ENCODE assay signal across 1 cellular context in the genomic region with DNA sequence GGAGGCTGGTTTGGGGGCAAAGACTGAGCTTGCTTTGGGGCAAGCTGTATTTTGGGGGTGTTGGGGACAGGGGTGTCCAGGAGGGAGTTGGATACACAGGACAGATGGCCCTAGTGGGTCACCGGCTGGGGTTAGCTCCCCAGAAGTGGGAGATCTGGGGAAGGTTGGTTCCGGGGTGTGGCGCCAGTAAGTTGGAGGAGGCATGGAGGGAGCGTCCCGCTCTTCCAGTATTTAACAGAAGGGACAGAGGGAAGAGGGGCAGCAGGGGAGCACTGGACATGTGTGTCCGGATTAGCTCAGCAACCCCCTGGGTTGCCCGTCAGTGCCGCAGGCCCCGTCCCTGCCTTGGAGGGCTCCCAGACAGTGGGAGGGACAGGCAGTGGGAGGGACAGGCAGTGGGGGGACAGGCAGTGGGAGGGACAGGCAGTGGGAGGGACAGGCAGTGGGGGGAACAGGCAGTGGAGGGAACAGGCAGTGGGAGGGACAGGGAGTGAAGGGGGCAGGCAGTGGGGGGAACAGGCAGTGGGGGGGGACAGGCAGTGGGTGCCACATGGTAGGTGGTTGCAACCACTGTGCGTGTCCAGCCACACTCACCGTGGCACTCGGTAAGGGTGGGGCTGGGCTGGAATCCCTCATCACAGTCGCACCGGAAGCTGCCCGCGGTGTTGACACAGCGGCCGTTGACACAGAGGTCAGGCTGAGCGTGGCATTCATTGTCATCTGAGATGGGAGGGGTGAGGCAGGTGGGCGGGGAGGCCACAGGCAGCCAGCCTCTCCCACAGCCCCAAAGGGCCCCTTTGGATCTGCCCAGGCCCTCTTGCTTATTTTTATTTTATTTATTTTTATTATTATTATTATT.
TF ChIP-seq lines count a peak whose summit lies in the region.

No MANE protein-coding gene starts in this region.

TF ChIP-seq in GM23338, 12 proteins besides CTCF, POLR2A, EP300 and RAD21 (continued from another document):
- TF ChIP-seq, protein P1, sequence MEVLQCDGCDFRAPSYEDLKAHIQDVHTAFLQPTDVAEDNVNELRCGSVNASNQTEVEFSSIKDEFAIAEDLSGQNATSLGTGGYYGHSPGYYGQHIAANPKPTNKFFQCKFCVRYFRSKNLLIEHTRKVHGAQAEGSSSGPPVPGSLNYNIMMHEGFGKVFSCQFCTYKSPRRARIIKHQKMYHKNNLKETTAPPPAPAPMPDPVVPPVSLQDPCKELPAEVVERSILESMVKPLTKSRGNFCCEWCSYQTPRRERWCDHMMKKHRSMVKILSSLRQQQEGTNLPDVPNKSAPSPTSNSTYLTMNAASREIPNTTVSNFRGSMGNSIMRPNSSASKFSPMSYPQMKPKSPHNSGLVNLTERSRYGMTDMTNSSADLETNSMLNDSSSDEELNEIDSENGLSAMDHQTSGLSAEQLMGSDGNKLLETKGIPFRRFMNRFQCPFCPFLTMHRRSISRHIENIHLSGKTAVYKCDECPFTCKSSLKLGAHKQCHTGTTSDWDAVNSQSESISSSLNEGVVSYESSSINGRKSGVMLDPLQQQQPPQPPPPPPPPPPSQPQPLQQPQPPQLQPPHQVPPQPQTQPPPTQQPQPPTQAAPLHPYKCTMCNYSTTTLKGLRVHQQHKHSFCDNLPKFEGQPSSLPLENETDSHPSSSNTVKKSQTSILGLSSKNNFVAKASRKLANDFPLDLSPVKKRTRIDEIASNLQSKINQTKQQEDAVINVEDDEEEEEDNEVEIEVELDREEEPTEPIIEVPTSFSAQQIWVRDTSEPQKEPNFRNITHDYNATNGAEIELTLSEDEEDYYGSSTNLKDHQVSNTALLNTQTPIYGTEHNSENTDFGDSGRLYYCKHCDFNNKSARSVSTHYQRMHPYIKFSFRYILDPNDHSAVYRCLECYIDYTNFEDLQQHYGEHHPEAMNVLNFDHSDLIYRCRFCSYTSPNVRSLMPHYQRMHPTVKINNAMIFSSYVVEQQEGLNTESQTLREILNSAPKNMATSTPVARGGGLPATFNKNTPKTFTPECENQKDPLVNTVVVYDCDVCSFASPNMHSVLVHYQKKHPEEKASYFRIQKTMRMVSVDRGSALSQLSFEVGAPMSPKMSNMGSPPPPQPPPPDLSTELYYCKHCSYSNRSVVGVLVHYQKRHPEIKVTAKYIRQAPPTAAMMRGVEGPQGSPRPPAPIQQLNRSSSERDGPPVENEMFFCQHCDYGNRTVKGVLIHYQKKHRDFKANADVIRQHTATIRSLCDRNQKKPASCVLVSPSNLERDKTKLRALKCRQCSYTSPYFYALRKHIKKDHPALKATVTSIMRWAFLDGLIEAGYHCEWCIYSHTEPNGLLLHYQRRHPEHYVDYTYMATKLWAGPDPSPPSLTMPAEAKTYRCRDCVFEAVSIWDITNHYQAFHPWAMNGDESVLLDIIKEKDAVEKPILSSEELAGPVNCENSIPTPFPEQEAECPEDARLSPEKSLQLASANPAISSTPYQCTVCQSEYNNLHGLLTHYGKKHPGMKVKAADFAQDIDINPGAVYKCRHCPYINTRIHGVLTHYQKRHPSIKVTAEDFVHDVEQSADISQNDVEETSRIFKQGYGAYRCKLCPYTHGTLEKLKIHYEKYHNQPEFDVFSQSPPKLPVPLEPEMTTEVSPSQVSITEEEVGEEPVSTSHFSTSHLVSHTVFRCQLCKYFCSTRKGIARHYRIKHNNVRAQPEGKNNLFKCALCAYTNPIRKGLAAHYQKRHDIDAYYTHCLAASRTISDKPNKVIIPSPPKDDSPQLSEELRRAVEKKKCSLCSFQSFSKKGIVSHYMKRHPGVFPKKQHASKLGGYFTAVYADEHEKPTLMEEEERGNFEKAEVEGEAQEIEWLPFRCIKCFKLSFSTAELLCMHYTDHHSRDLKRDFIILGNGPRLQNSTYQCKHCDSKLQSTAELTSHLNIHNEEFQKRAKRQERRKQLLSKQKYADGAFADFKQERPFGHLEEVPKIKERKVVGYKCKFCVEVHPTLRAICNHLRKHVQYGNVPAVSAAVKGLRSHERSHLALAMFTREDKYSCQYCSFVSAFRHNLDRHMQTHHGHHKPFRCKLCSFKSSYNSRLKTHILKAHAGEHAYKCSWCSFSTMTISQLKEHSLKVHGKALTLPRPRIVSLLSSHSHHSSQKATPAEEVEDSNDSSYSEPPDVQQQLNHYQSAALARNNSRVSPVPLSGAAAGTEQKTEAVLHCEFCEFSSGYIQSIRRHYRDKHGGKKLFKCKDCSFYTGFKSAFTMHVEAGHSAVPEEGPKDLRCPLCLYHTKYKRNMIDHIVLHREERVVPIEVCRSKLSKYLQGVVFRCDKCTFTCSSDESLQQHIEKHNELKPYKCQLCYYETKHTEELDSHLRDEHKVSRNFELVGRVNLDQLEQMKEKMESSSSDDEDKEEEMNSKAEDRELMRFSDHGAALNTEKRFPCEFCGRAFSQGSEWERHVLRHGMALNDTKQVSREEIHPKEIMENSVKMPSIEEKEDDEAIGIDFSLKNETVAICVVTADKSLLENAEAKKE (CRISPR knock-in tag; IDR thresholded peaks at IDR 0.05) = no peak
